In the genomic region with DNA sequence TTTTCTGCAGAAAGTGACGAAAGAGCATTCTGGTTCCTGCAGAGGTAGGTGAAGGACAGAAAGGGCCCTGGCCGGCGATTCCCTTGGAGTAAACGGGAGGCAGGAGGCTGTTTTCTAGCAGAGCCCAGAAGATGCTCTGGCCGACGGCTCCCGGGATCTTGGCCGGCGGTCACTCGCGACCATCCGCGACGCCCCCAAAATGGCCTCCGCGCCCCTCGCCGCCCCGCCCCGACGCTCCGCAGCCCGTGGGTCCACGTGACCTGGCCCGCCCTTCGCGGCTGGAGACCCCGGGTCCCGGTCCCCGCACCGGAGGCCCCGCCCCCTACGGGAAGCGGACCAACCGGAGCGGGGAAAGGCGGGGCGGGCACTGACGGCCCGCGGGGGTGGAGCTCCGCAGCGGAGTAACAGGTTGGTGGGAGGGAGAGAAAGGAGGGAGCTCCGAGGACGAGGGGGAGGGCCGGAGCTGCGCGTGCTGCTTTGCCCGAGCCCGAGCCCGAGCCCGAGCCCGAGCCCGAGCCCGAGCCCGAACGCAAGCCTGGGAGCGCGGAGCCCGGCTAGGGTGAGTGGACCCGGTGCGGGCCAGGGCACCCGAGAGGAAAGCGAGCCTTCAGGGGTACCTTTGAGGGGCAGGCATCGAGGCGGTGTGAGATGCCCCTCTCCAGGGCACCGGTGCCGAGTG, we compare ENCODE assay signal across 8 cellular contexts. TPM values are rescaled to one million over a fixed set of nuclear protein-coding genes. Genes with fewer than 3 reads are reported as not detected.
DNase-seq lines count a peak whose midpoint lies in the region; ATAC-seq, FAIRE-seq and TF ChIP-seq lines count a peak whose summit lies in the region.

A gene with protein sequence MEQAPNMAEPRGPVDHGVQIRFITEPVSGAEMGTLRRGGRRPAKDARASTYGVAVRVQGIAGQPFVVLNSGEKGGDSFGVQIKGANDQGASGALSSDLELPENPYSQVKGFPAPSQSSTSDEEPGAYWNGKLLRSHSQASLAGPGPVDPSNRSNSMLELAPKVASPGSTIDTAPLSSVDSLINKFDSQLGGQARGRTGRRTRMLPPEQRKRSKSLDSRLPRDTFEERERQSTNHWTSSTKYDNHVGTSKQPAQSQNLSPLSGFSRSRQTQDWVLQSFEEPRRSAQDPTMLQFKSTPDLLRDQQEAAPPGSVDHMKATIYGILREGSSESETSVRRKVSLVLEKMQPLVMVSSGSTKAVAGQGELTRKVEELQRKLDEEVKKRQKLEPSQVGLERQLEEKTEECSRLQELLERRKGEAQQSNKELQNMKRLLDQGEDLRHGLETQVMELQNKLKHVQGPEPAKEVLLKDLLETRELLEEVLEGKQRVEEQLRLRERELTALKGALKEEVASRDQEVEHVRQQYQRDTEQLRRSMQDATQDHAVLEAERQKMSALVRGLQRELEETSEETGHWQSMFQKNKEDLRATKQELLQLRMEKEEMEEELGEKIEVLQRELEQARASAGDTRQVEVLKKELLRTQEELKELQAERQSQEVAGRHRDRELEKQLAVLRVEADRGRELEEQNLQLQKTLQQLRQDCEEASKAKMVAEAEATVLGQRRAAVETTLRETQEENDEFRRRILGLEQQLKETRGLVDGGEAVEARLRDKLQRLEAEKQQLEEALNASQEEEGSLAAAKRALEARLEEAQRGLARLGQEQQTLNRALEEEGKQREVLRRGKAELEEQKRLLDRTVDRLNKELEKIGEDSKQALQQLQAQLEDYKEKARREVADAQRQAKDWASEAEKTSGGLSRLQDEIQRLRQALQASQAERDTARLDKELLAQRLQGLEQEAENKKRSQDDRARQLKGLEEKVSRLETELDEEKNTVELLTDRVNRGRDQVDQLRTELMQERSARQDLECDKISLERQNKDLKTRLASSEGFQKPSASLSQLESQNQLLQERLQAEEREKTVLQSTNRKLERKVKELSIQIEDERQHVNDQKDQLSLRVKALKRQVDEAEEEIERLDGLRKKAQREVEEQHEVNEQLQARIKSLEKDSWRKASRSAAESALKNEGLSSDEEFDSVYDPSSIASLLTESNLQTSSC (plus strand): TSS at position 431 of the 679 bp plus-strand sequence. CDS start 7,133 bp downstream, outside the sequence.

- dilution Hi-C loops in endothelial cell of umbilical vein (cut with MboI; ENCODE audit: extremely low pct_ligation_motif_present, low sequenced_read_pairs), result no loop called here

- H3K4me1 ChIP-seq in BLaER1, result peaks cover 47% of the 10 kb centered on the region
- H3K4me1 ChIP-seq in HUES6 (ENCODE audit: control insufficient read depth, insufficient read depth, low read length), result peaks cover 43% of the 10 kb centered on the region
- peaks cover 12% of the 10 kb centered on the region for H3K4me1 ChIP-seq in endothelial cell of umbilical vein (ENCODE audit: control insufficient read depth, extremely low read depth, insufficient read depth, low read length)

- no peaks in the 10 kb centered on the region for H3K79me2 ChIP-seq in endothelial cell of umbilical vein (ENCODE audit: control insufficient read depth, insufficient read depth, low read length)

- H3K4me2 ChIP-seq in BLaER1 (peak within 1 kb of the TSS; percentile 93), endothelial cell of umbilical vein (ENCODE audit: insufficient read depth, low read length) (peak within 1 kb of the TSS; percentile 68)

- H3K27me3 ChIP-seq in BLaER1 (no peaks in the 10 kb centered on the region), HUES6 (ENCODE audit: control insufficient read depth, insufficient read depth, low read length) (no peaks in the 10 kb centered on the region), endothelial cell of umbilical vein (ENCODE audit: control insufficient read depth in 2 of 2, insufficient read depth in 2 of 2, low read length in 2 of 2) (peaks cover 0 to 2% of the 10 kb centered on the region in 2 experiments)

- H3K9me1 ChIP-seq in endothelial cell of umbilical vein (replicated peaks; ENCODE audit: control insufficient read depth, extremely low read depth, insufficient read depth, low read length), result no peaks in the 10 kb centered on the region

- CTCF ChIA-PET in endothelial cell of umbilical vein (lab: Charles Lee), result interaction anchor here (0.6 to 2.1 kb wide), 7 partner anchors 9 to 326 kb away, joined by 3 to 5 read pairs (median 3); no protein-coding TSS in a partner anchor

- H3K9ac ChIP-seq in BLaER1 (peak within 1 kb of the TSS; percentile 75), HUES6 (ENCODE audit: low read length) (peak within 1 kb of the TSS; percentile 70), endothelial cell of umbilical vein (replicated peaks; ENCODE audit: extremely low read depth, insufficient read depth, low read length) (peak within 1 kb of the TSS; percentile 13)

- H3K36me3 ChIP-seq in BLaER1 (no peaks in the 10 kb centered on the region), HUES6 (ENCODE audit: control insufficient read depth, insufficient read depth, low read length) (no peaks in the 10 kb centered on the region), endothelial cell of umbilical vein (ENCODE audit: control insufficient read depth in 2 of 2, extremely low read depth in 1 of 2, insufficient read depth in 2 of 2, low read length in 2 of 2) (no peaks in the 10 kb centered on the region)

- peak within 1 kb of the TSS; percentile 71 for H2AFZ ChIP-seq in endothelial cell of umbilical vein (ENCODE audit: low read depth, low read length)

- no peak for TF ChIP-seq POLR2A in endothelial cell of umbilical vein (IDR thresholded peaks at IDR 0.05; ENCODE audit: low read depth, low read length)

- POLR2A ChIA-PET in endothelial cell of umbilical vein (lab: Charles Lee), result interaction anchor here (1.1 kb wide), 1 partner anchor 52 kb away, joined by 8 read pairs; a partner anchor contains a TSS

- H3K9me3 ChIP-seq in BLaER1 (no peaks in the 10 kb centered on the region), HUES6 (ENCODE audit: control insufficient read depth, insufficient read depth, low read depth, low read length) (no peaks in the 10 kb centered on the region), endothelial cell of umbilical vein (replicated peaks; ENCODE audit: control insufficient read depth, insufficient read depth, low read length) (no peaks in the 10 kb centered on the region)

- H4K20me1 ChIP-seq in BLaER1 (no peaks in the 10 kb centered on the region), endothelial cell of umbilical vein (replicated peaks; ENCODE audit: control insufficient read depth, extremely low read depth, insufficient read depth, low read length) (no peaks in the 10 kb centered on the region)

- peak; percentile 57 for DNase-seq in NOMO-1 treated with dmso at 0.1 percent for 144 hours (lab: John Stamatoyannopoulos, UW; ENCODE audit: unreplicated experiment)
- peak; percentile 89 for DNase-seq in activated CD8-positive, alpha-beta memory T cell treated with anti-CD3 and anti-CD28 coated beads, Interleukin-2, amount 50 U/mL, for 48 hours
- DNase-seq in endothelial cell of umbilical vein (ENCODE audit: low read depth, low spot score), result peak; percentile 89
- DNase-seq in middle frontal gyrus (ENCODE audit: extremely low spot score, low spot score), result peak; percentile 87
- DNase-seq in stimulated activated CD8-positive, alpha-beta memory T cell treated with anti-CD3 and anti-CD28 coated beads, Interleukin-15, amount 100 ng/mL, for 4 hours (ENCODE audit: low read depth in 2 of 2), result peak; percentile 69 to 72

- peak within 1 kb of the TSS; percentile 75 for H3K4me3 ChIP-seq in BLaER1
- peak within 1 kb of the TSS; percentile 70 for H3K4me3 ChIP-seq in HUES6 (ENCODE audit: low read depth, low read length)
- H3K4me3 ChIP-seq in endothelial cell of umbilical vein (replicated peaks in 1 of 3; ENCODE audit: insufficient read depth in 1 of 3, low read depth in 1 of 3, low read length in 3 of 3), result peak within 1 kb of the TSS; percentile 29 to 44 (median 38)

- BruUV-seq in endothelial cell of umbilical vein (replicated peaks; lab: Mats Ljungman, UMichigan), result no TSS peak

- peak; percentile 95 for FAIRE-seq in endothelial cell of umbilical vein (lab: Jason Lieb, UNC)

- H3K27ac ChIP-seq in BLaER1 (peak within 1 kb of the TSS; percentile 62), HUES6 (ENCODE audit: low read depth, low read length) (peak within 1 kb of the TSS; percentile 50; the same call in 1 of the 2 replicates), endothelial cell of umbilical vein (ENCODE audit: insufficient read depth, low read depth, low read length) (no peak within 1 kb of the TSS)

- intact Hi-C loops in endothelial cell of umbilical vein (cut with micrococcal nuclease), result loop anchor here (1.0 to 2.0 kb wide), 3 partner anchors 17 to 52 kb away; a partner anchor contains a TSS

- ATAC-seq in GM19467 (IDR thresholded peaks at IDR 0.05; ENCODE audit: unreplicated experiment), result peak; percentile 83

- no peak for TF ChIP-seq CTCF in endothelial cell of umbilical vein (IDR thresholded peaks at IDR 0.05; ENCODE audit: extremely low read depth in 1 of 2, insufficient read depth in 1 of 2, low read depth in 1 of 2, low read length in 2 of 2)

TF ChIP-seq in endothelial cell of umbilical vein, 7 proteins besides CTCF, POLR2A, EP300 and RAD21:
- TF ChIP-seq EZH2 (IDR thresholded peaks at IDR 0.05; ENCODE audit: borderline replicate concordance, low read depth, low read length, severe bottlenecking) (peak; percentile 44), FOS (IDR thresholded peaks at IDR 0.05; ENCODE audit: borderline replicate concordance, insufficient read depth, low read length) (no peak)

RNA-seq across cellular contexts. Expression of the gene that starts here (rescaled TPM):
- total RNA-seq in endothelial cell of umbilical vein, result 0.73 and 1.2 TPM in 2 replicates
- polyA plus RNA-seq in endothelial cell of umbilical vein, result 0.32 and 0.37 TPM in 2 replicates
- polyA plus RNA-seq in endothelial cell of umbilical vein (2011; cell fraction: cytosol; rRNA removed), result 0.18 and 0.22 TPM in 2 replicates
- polyA plus RNA-seq in endothelial cell of umbilical vein (2011; cell fraction: nucleus; rRNA removed), result 1.8 and 2.8 TPM in 2 replicates
- 0.07 and 0.70 TPM in 2 replicates for polyA plus RNA-seq in endothelial cell of umbilical vein (2012)
- polyA minus RNA-seq in endothelial cell of umbilical vein, result 0.61 and 2.7 TPM in 2 replicates
- 0.41 TPM for polyA minus RNA-seq in endothelial cell of umbilical vein (2011; cell fraction: cytosol; rRNA and poly(A)+ RNA removed)
- polyA minus RNA-seq in endothelial cell of umbilical vein (2011; cell fraction: nucleus; rRNA and poly(A)+ RNA removed), result 0.38 and 0.96 TPM in 2 replicates

Comparison
In these comparisons a context has a peak if more than half of its experiments do, and no peak if none do; other contexts are left out.
1. H3K9ac ChIP-seq: peak in every context shown above with its lines; median percentile 75 in BLaER1; 70 in HUES6; 13 in endothelial cell of umbilical vein.